ENCODE assay signal across 8 cellular contexts in the genomic region with DNA sequence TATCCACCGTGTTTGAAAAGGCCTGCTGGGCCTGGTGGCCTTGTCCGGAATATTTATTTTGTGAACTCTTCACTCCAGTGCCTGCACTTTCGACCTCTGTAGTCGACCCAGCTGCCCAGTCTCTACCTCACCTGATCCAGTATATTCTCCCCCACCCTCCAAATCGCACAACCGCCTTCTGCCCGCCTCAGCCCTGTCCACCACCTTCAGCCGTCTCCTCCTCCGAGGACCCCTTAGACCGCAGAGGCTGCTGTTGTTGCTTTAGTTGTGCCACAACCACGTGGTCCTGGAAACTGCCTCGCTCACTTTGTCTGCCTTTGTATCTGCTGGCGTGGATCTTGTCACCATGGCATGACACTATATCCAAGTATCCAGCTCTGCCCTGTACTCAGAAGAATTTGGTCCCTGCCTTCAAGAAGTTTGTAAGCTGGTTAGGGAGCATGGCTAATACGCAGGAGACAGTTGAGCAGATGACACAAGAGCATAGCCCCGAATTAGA. TPM values are rescaled to one million over a fixed set of nuclear protein-coding genes. Genes with fewer than 3 reads are reported as not detected.
DNase-seq lines count a peak whose midpoint lies in the region; ATAC-seq, FAIRE-seq and TF ChIP-seq lines count a peak whose summit lies in the region.

No MANE protein-coding gene starts in this region.

- no peaks in the 10 kb centered on the region for H4K20me1 ChIP-seq in GM12878 (ENCODE audit: control insufficient read depth, insufficient read depth)

- TF ChIP-seq CTCF in GM12878 (IDR thresholded peaks at IDR 0.05 in 2 of 3, conservative IDR thresholded peaks at IDR 0.05 in 1 of 3; ENCODE audit: control insufficient read depth in 2 of 3, extremely low read depth in 1 of 3, insufficient read depth in 1 of 3, low read depth in 3 of 3, low read length in 3 of 3): no peak
- TF ChIP-seq CTCF in tibial artery (IDR thresholded peaks at IDR 0.05): no peak

- WGBS in GM12878 (ENCODE audit: insufficient coverage, insufficient replicate concordance, low lambda C conversion rate, missing lambda C conversion rate): 61% methylated on average over 15 of the region's 15 CpGs

- H3K9me3 Mint-ChIP-seq in CD8-positive, alpha-beta memory T cell: peaks cover 0 to 4% (median 0%) of the 10 kb centered on the region in 5 donors

- TF ChIP-seq POLR2A in GM12878 (IDR thresholded peaks at IDR 0.05; ENCODE audit: low read depth, low read length): no peak

- H3K4me3 Mint-ChIP-seq in CD8-positive, alpha-beta memory T cell: peak overlapping the region in 6 of 7 donors; percentile 37 to 87 (median 68)

- peak overlapping the region; percentile 67 for H3K4me2 ChIP-seq in GM12878 (ENCODE audit: control insufficient read depth, insufficient read depth)

- H3K27ac ChIP-seq in CD8-positive, alpha-beta memory T cell (ENCODE audit: low read depth, low read length): no peak overlapping the region
- H3K27ac ChIP-seq in GM12878 (ENCODE audit: control insufficient read depth, insufficient read depth) (no peak overlapping the region), layer of hippocampus (ENCODE audit: low read depth, low read length) (peak overlapping the region; percentile 74), tibial artery (peak overlapping the region; percentile 85 to 87)

- H3K79me2 ChIP-seq in GM12878 (ENCODE audit: control insufficient read depth, insufficient read depth, low read length): no peaks in the 10 kb centered on the region; the same call in none of the 2 replicates

- no peaks in the 10 kb centered on the region for H3K9me3 ChIP-seq in CD8-positive, alpha-beta memory T cell (ENCODE audit: low read length)
- no peaks in the 10 kb centered on the region for H3K9me3 ChIP-seq in MG63
- H3K9me3 ChIP-seq in GM12878 (replicated peaks; ENCODE audit: control insufficient read depth, insufficient read depth, low read length): peaks cover 3% of the 10 kb centered on the region; the same call in 1 of the 3 replicates
- H3K9me3 ChIP-seq in tibial artery: no peaks in the 10 kb centered on the region

- no peak overlapping the region for H3K27ac Mint-ChIP-seq in CD8-positive, alpha-beta memory T cell

- FAIRE-seq in GM12878 (lab: Jason Lieb, UNC): no peak

- TSS peak; percentile 65 for BruUV-seq in GM12878 (replicated peaks; lab: Mats Ljungman, UMichigan)

- H3K4me1 Mint-ChIP-seq in CD8-positive, alpha-beta memory T cell: peaks cover 12 to 21% (median 20%) of the 10 kb centered on the region in 3 donors

- peaks cover 0 to 3% (median 0%) of the 10 kb centered on the region in 3 donors for H3K36me3 Mint-ChIP-seq in CD8-positive, alpha-beta memory T cell

- CTCF ChIA-PET in CD8-positive, alpha-beta memory T cell (lab: Charles Lee): no interaction called here
- CTCF ChIA-PET in GM12878 (lab: Yijun Ruan, JAX): no interaction called here

- no peak for DNase-seq in CD8-positive, alpha-beta memory T cell
- DNase-seq in MG63 (peak; percentile 22), GM12878 (ENCODE audit: low read depth, low spot score) (no peak), tibial artery (no peak), T1000 (lab: John Stamatoyannopoulos, UW) (no peak), GM03348 (ENCODE audit: low spot score) (no peak)

- POLR2A ChIA-PET in CD8-positive, alpha-beta memory T cell (lab: Charles Lee): no interaction called here
- POLR2A ChIA-PET in GM12878 (lab: Charles Lee): no interaction called here

- H3K9ac ChIP-seq in GM12878 (ENCODE audit: control insufficient read depth, insufficient read depth, low read length): peak overlapping the region; percentile 42; the same call in 1 of the 2 replicates

- ATAC-seq in GM12878: peak; percentile 15
- no peak for ATAC-seq in GM18870 (IDR thresholded peaks at IDR 0.05; ENCODE audit: unreplicated experiment)

- H3K36me3 ChIP-seq in CD8-positive, alpha-beta memory T cell (ENCODE audit: insufficient read depth, low read length): no peaks in the 10 kb centered on the region
- peaks cover 33% of the 10 kb centered on the region for H3K36me3 ChIP-seq in MG63
- H3K36me3 ChIP-seq in GM12878 (ENCODE audit: control insufficient read depth in 2 of 2, insufficient read depth in 2 of 2, low read length in 1 of 2): no peaks in the 10 kb centered on the region
- no peaks in the 10 kb centered on the region for H3K36me3 ChIP-seq in tibial artery

- intact Hi-C loops in GM12878 (cut with micrococcal nuclease; ENCODE audit: unreplicated experiment): no loop called here
- intact Hi-C loops in tibial artery (cut with DNase I; ENCODE audit: low total_unique reads): no loop called here

- no peaks in the 10 kb centered on the region for H3K4me1 ChIP-seq in CD8-positive, alpha-beta memory T cell (ENCODE audit: insufficient read depth, low read length)
- no peaks in the 10 kb centered on the region for H3K4me1 ChIP-seq in GM12878 (ENCODE audit: control insufficient read depth, insufficient read depth, low read length)
- H3K4me1 ChIP-seq in tibial artery: peaks cover 0 to 52% (median 34%) of the 10 kb centered on the region in 4 donors

- no peak for TF ChIP-seq RAD21 in GM12878 (IDR thresholded peaks at IDR 0.05; ENCODE audit: insufficient read depth, low read depth, low read length)

- no peak overlapping the region for H3K4me3 ChIP-seq in CD8-positive, alpha-beta memory T cell (ENCODE audit: low read length)
- peak overlapping the region; percentile 92 for H3K4me3 ChIP-seq in MG63
- peak overlapping the region; percentile 63; the same call in 1 of the 2 replicates for H3K4me3 ChIP-seq in GM12878
- H3K4me3 ChIP-seq in tibial artery: peak overlapping the region; percentile 79 to 88

- in situ Hi-C loops in GM12878 (cut with MboI): no loop called here

- RAD21 ChIA-PET in GM12878 (lab: Charles Lee; ENCODE audit: unreplicated experiment): no interaction called here

- no peak overlapping the region; the same call in 1 of the 2 replicates for H2AFZ ChIP-seq in GM12878 (ENCODE audit: control insufficient read depth, low read depth, low read length)

- no peak for TF ChIP-seq EP300 in GM12878 (IDR thresholded peaks at IDR 0.05; ENCODE audit: borderline replicate concordance in 1 of 2, control insufficient read depth in 1 of 2, low read depth in 2 of 2, low read length in 2 of 2)

- peaks cover 8 to 26% of the 10 kb centered on the region in 2 donors for H3K27me3 Mint-ChIP-seq in CD8-positive, alpha-beta memory T cell

- SMC1A ChIA-PET in GM12878 (lab: Charles Lee; ENCODE audit: uncharacterized antibody, unreplicated experiment): no interaction called here

- H3K27me3 ChIP-seq in CD8-positive, alpha-beta memory T cell (ENCODE audit: insufficient read depth, low read length, poor library complexity, severe bottlenecking): no peaks in the 10 kb centered on the region
- H3K27me3 ChIP-seq in MG63 (peaks cover 2% of the 10 kb centered on the region; the same call in 1 of the 2 replicates), GM12878 (replicated peaks in 1 of 2; ENCODE audit: control insufficient read depth in 2 of 2, insufficient read depth in 2 of 2, low read length in 1 of 2) (peaks cover 0 to 2% of the 10 kb centered on the region in 2 experiments; a peak in 3 of 4 replicates), layer of hippocampus (ENCODE audit: control insufficient read depth, insufficient read depth, low read length) (no peaks in the 10 kb centered on the region), tibial artery (no peaks in the 10 kb centered on the region)

TF ChIP-seq in GM12878, 131 proteins besides CTCF, POLR2A, EP300 and RAD21 (continues in another document):
- TF ChIP-seq ZNF24 (IDR thresholded peaks at IDR 0.05): no peak
- no peak for TF ChIP-seq ESRRA (IDR thresholded peaks at IDR 0.05; ENCODE audit: low read length)

RNA-seq across cellular contexts. Expression of gene PHGDH, which starts 1.4 kb away (rescaled TPM):
- 10 to 100 TPM; 78.4 to 82.5 TPM for total RNA-seq in CD8-positive, alpha-beta memory T cell
- 10.5 TPM for polyA plus RNA-seq in CD8-positive, alpha-beta memory T cell
- 240 and 396 TPM in 2 replicates for total RNA-seq in MG63 (2014; rRNA removed; shearing (Covaris generic); ENCODE audit: low replicate concordance)
- 1.6 and 3.4 TPM in 2 replicates for total RNA-seq in GM12878 (2013; cell fraction: nucleolus; rRNA removed)
- 27.8 and 29.0 TPM in 2 replicates for total RNA-seq in GM12878 (2014; rRNA removed)
- 16.2 and 18.6 TPM in 2 replicates for total RNA-seq in GM12878 (2014; rRNA removed; fragmentation: Illumina TruSeq; extraction: Trizol)
- 33.5 and 40.8 TPM in 2 replicates for total RNA-seq in GM12878 (2021)
- 18.2 TPM for polyA plus RNA-seq in GM12878 (2011; ENCODE audit: low read depth)
- 10.6 and 18.0 TPM in 2 replicates for polyA plus RNA-seq in GM12878 (2011; rRNA removed)
- polyA plus RNA-seq in GM12878 (2011; cell fraction: cytosol; rRNA removed): 18.4 and 23.8 TPM in 2 replicates
- polyA plus RNA-seq in GM12878 (2011; cell fraction: nucleus; rRNA removed): 18.4 and 25.0 TPM in 2 replicates
- 38.2 and 40.5 TPM in 2 replicates for polyA plus RNA-seq in GM12878 (2012)
- 22.7 and 28.0 TPM in 2 replicates for polyA plus RNA-seq in GM12878 (2014; fragmentation: Illumina TruSeq; extraction: Trizol)
- polyA plus RNA-seq in GM12878 (2014; fragmentation: Nextera tagmentation; extraction: Ambion mirVana): 1 to 10 TPM; 3.9 to 7.2 TPM
- polyA plus RNA-seq in GM12878 (2014; rRNA removed): 30.1 and 37.2 TPM in 2 replicates
- polyA plus RNA-seq in GM12878 (2016; fragmentation: Nextera tagmentation; extraction: Ambion mirVana): 10 to 100 TPM; 43.4 to 47.8 TPM
- 18.4 and 22.5 TPM in 2 replicates for polyA minus RNA-seq in GM12878 (2011; rRNA and poly(A)+ RNA removed)
- polyA minus RNA-seq in GM12878 (2011; cell fraction: cytosol; rRNA and poly(A)+ RNA removed): 15.8 and 16.4 TPM in 2 replicates
- 7.7 and 18.0 TPM in 2 replicates for polyA minus RNA-seq in GM12878 (2011; cell fraction: nucleus; rRNA and poly(A)+ RNA removed)

RNA-seq across cellular contexts. Expression of gene HMGCS2, which starts 55.6 kb away (rescaled TPM):
- total RNA-seq in CD8-positive, alpha-beta memory T cell: not detected
- polyA plus RNA-seq in CD8-positive, alpha-beta memory T cell: not detected
- not detected in 2 replicates for total RNA-seq in MG63 (2014; rRNA removed; shearing (Covaris generic); ENCODE audit: low replicate concordance)
- not detected in 2 replicates for total RNA-seq in GM12878 (2013; cell fraction: nucleolus; rRNA removed)
- total RNA-seq in GM12878 (2014; rRNA removed): not detected in 2 replicates
- total RNA-seq in GM12878 (2014; rRNA removed; fragmentation: Illumina TruSeq; extraction: Trizol): not detected in 2 replicates
- total RNA-seq in GM12878 (2021): 0.43 and 0.49 TPM in 2 replicates
- polyA plus RNA-seq in GM12878 (2011; ENCODE audit: low read depth): not detected
- not detected in 2 replicates for polyA plus RNA-seq in GM12878 (2011; rRNA removed)
- polyA plus RNA-seq in GM12878 (2011; cell fraction: cytosol; rRNA removed): not detected in 2 replicates
- polyA plus RNA-seq in GM12878 (2011; cell fraction: nucleus; rRNA removed): not detected in 2 replicates
- not detected in 2 replicates for polyA plus RNA-seq in GM12878 (2012)
- not detected in 2 replicates for polyA plus RNA-seq in GM12878 (2014; fragmentation: Illumina TruSeq; extraction: Trizol)
- polyA plus RNA-seq in GM12878 (2014; fragmentation: Nextera tagmentation; extraction: Ambion mirVana): not detected
- polyA plus RNA-seq in GM12878 (2014; rRNA removed): not detected in 2 replicates
- not detected for polyA plus RNA-seq in GM12878 (2016; fragmentation: Nextera tagmentation; extraction: Ambion mirVana)
- not detected in 2 replicates for polyA minus RNA-seq in GM12878 (2011; rRNA and poly(A)+ RNA removed)
- not detected in 2 replicates for polyA minus RNA-seq in GM12878 (2011; cell fraction: cytosol; rRNA and poly(A)+ RNA removed)
- not detected in 2 replicates for polyA minus RNA-seq in GM12878 (2011; cell fraction: nucleus; rRNA and poly(A)+ RNA removed)

Comparison
In these comparisons a context has a peak if more than half of its experiments do, and no peak if none do; other contexts are left out.
1. H3K27ac ChIP-seq: peak in layer of hippocampus (single experiment) and tibial artery (2 of 2); none in CD8-positive, alpha-beta memory T cell (single experiment) and GM12878 (single experiment).